12 cellular contexts compared by ENCODE assay signal in genomic region chr3:192487032-192487431, GRCh38.
DNase-seq lines count a peak whose midpoint lies in the region; ATAC-seq lines count a peak whose summit lies in the region.
"Had no signal": no experiment of that assay in that cellular context is flagged by ENCODE, and none has a peak within 500 bp of the region (broad histone marks: within the 10 kb centered on the region; RNA-seq: fewer than 3 reads in every experiment).

No MANE protein-coding gene starts in this region.

- H3K36me3 Mint-ChIP-seq in T-helper 17 cell (ENCODE audit: low read depth) = no peaks in the 10 kb centered on the region
- H3K36me3 Mint-ChIP-seq: CD4-positive, alpha-beta memory T cell had no signal

- peak; percentile 16 for ATAC-seq in left ventricle myocardium superior
- no peak for ATAC-seq in T-helper 17 cell
- ATAC-seq: A549 had no signal

- H3K27me3 Mint-ChIP-seq in T-helper 17 cell = peaks cover 25% of the 10 kb centered on the region

- intact Hi-C loops in left ventricle myocardium superior (cut with micrococcal nuclease) (loop anchor here (10.0 kb wide), 1 partner anchor 78 kb away; no protein-coding TSS in a partner anchor), cardiac septum (cut with DNase I) (no loop called here)

- H3K4me1 Mint-ChIP-seq in T-helper 17 cell = peaks cover 3% of the 10 kb centered on the region

- DNase-seq in left ventricle myocardium superior (no peak), cardiac septum (ENCODE audit: low spot score) (no peak), NCI-H2196 (lab: John Stamatoyannopoulos, UW; ENCODE audit: unreplicated experiment) (peak; percentile 19), kidney tubule cell (ENCODE audit: low spot score) (peak; percentile 21), T-helper 17 cell (no peak), H4 (ENCODE audit: low spot score) (no peak), NCI-H2107 (lab: John Stamatoyannopoulos, UW) (no peak)
- DNase-seq: BE2C; CD4-positive, alpha-beta memory T cell; H7; IMR-90 had no signal

- H3K27ac Mint-ChIP-seq in T-helper 17 cell = no peak overlapping the region
- H3K27ac Mint-ChIP-seq: CD4-positive, alpha-beta memory T cell had no signal

- H3K4me3 Mint-ChIP-seq in T-helper 17 cell = no peak overlapping the region
- H3K4me3 Mint-ChIP-seq: CD4-positive, alpha-beta memory T cell had no signal

- H3K9me3 ChIP-seq in T-helper 17 cell (ENCODE audit: control insufficient read depth, low read length, poor library complexity, severe bottlenecking) = no peaks in the 10 kb centered on the region
- H3K9me3 ChIP-seq: A549, BE2C had no signal

Comparison
In these comparisons a context has a peak if more than half of its experiments do, and no peak if none do; other contexts are left out.
1. DNase-seq: peak in NCI-H2196 (single experiment) and kidney tubule cell (single experiment); none in left ventricle myocardium superior (single experiment), cardiac septum (single experiment), T-helper 17 cell (0 of 3), H4 (single experiment) and NCI-H2107 (single experiment).